9 cellular contexts compared by ENCODE assay signal in the genomic region with DNA sequence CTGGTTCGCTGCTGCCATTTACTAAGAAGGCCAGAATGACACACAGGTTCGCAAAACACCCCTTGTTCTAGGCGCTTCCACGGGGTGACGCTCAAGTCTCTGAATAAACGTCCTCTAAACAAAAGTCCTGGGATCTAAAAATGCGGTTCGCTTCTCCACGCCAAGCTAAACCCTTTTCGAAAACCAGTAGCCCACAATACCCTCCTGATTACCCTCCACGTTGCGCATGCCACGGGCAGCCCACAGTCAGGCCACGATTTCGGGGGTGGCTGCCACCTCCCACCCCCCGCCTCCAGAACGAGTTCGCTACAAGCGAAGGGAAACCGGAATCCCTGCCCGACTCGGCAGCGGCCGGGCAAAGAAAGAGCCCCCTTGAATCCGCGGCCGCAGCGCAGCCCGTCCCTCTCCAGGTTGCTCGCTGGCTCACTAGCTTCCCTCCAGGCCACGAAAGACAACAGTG. TPM values are rescaled to one million over a fixed set of nuclear protein-coding genes. Genes with fewer than 3 reads are reported as not detected.
DNase-seq lines count a peak whose midpoint lies in the region; ATAC-seq and TF ChIP-seq lines count a peak whose summit lies in the region.
"Had no signal": no experiment of that assay in that cellular context is flagged by ENCODE, and none has a peak within 500 bp of the region (broad histone marks: within the 10 kb centered on the region; RNA-seq: fewer than 3 reads in every experiment).

No MANE protein-coding gene starts in this region.

- peak; percentile 9 for ATAC-seq in GM21825 (IDR thresholded peaks at IDR 0.05; ENCODE audit: unreplicated experiment)
- ATAC-seq in naive thymus-derived CD8-positive, alpha-beta T cell, result peak; percentile 23 to 38
- peak; percentile 38 for ATAC-seq in thoracic aorta (ENCODE audit: insufficient number of reproducible peaks, low FRiP score, low read depth)

- peak; percentile 9 for DNase-seq in GM04504 (ENCODE audit: low read depth)
- peak; percentile 42 for DNase-seq in MV-4-11 (lab: John Stamatoyannopoulos, UW)
- DNase-seq in activated CD8-positive, alpha-beta memory T cell treated with anti-CD3 and anti-CD28 coated beads, Interleukin-2, amount 50 U/mL, for 48 hours, result peak; percentile 70
- peak in 9 of 10 donors; percentile 7 to 64 (median 26) for DNase-seq in naive thymus-derived CD8-positive, alpha-beta T cell
- DNase-seq in thoracic aorta (ENCODE audit: low spot score), result no peak
- DNase-seq in epidermal melanocyte (ENCODE audit: insufficient read length, low spot score), result no peak

- H3K27me3 Mint-ChIP-seq in naive thymus-derived CD8-positive, alpha-beta T cell, result no peaks in the 10 kb centered on the region

- H3K4me1 ChIP-seq in esophagus (ENCODE audit: control insufficient read depth in 2 of 2, insufficient read depth in 2 of 2, low read length in 1 of 2) (no peaks in the 10 kb centered on the region), thoracic aorta (ENCODE audit: control insufficient read depth in 1 of 2, low read depth in 2 of 2) (peaks cover 3 to 20% of the 10 kb centered on the region in 2 donors)

- TF ChIP-seq CTCF in thoracic aorta (IDR thresholded peaks at IDR 0.05), result no peak

- H3K9me3 ChIP-seq in esophagus (ENCODE audit: control insufficient read depth in 2 of 2, insufficient read depth in 1 of 2, low read depth in 1 of 2, low read length in 1 of 2) (no peaks in the 10 kb centered on the region), thoracic aorta (no peaks in the 10 kb centered on the region)

- H3K27me3 ChIP-seq in esophagus (ENCODE audit: control insufficient read depth in 1 of 2, insufficient read depth in 2 of 2, low read length in 2 of 2) (peaks cover 0 to 3% of the 10 kb centered on the region in 2 donors), thoracic aorta (replicated peaks; ENCODE audit: insufficient read depth) (no peaks in the 10 kb centered on the region)

- H3K27ac ChIP-seq in esophagus (ENCODE audit: low read depth in 2 of 2, low read length in 1 of 2) (peak overlapping the region; percentile 90 to 92), thoracic aorta (peak overlapping the region; percentile 86 to 96)

- H3K9me3 Mint-ChIP-seq in naive thymus-derived CD8-positive, alpha-beta T cell, result no peaks in the 10 kb centered on the region

- H3K4me3 ChIP-seq in esophagus (ENCODE audit: low read depth in 1 of 2, low read length in 2 of 2), result peak overlapping the region; percentile 70 to 73
- H3K4me3 ChIP-seq in thoracic aorta, result peak overlapping the region; percentile 89

- peak overlapping the region; percentile 94 to 98 (median 97) for H3K27ac Mint-ChIP-seq in naive thymus-derived CD8-positive, alpha-beta T cell

- H3K36me3 ChIP-seq in esophagus (ENCODE audit: control insufficient read depth in 2 of 2, insufficient read depth in 2 of 2, low read length in 1 of 2), result no peaks in the 10 kb centered on the region
- peaks cover 8% of the 10 kb centered on the region for H3K36me3 ChIP-seq in thoracic aorta

- WGBS in esophagus, 2 donors, result 1 to 28% methylated on average over 31 of the region's 31 CpGs

- peaks cover 0 to 40% (median 4%) of the 10 kb centered on the region in 3 donors for H3K36me3 Mint-ChIP-seq in naive thymus-derived CD8-positive, alpha-beta T cell

- peak overlapping the region; percentile 92 to 97 (median 95) for H3K4me3 Mint-ChIP-seq in naive thymus-derived CD8-positive, alpha-beta T cell

- H3K4me1 Mint-ChIP-seq in naive thymus-derived CD8-positive, alpha-beta T cell, result peaks cover 0 to 48% (median 30%) of the 10 kb centered on the region in 4 donors

- POLR2A ChIA-PET in naive thymus-derived CD8-positive, alpha-beta T cell (lab: Charles Lee), result interaction anchor here (0.5 to 3.1 kb wide), 20 partner anchors 9 to 308 kb away, joined by 3 to 43 read pairs (median 4); a partner anchor contains a TSS

RNA-seq across cellular contexts. Expression of a gene that starts 0.4 kb away (rescaled TPM):
- polyA plus RNA-seq in esophagus, result 1,000 to 10,000 TPM; 4,646 to 5,407 TPM
- 1,000 to 10,000 TPM; 3,863 to 3,911 TPM for total RNA-seq in naive thymus-derived CD8-positive, alpha-beta T cell
- 1,000 to 10,000 TPM; 4,465 to 5,898 (median 5,767) TPM for polyA plus RNA-seq in naive thymus-derived CD8-positive, alpha-beta T cell
- 1,000 to 10,000 TPM in 1 of 2 donors, 100 to 1,000 TPM in 1; 889 to 1,700 TPM for total RNA-seq in thoracic aorta

RNA-seq across cellular contexts. Expression of a gene that starts 32.6 kb away (rescaled TPM):
- polyA plus RNA-seq in esophagus, result under 1 TPM; 0.14 to 0.18 TPM
- total RNA-seq in naive thymus-derived CD8-positive, alpha-beta T cell, result 1 to 10 TPM; 1.2 to 2.0 TPM
- polyA plus RNA-seq in naive thymus-derived CD8-positive, alpha-beta T cell, result 1 to 10 TPM in 1 of 3 donors, under 1 TPM in 2; 0.43 to 1.1 (median 0.47) TPM
- not detected for total RNA-seq in thoracic aorta
- total RNA-seq: glomerular endothelial cell had no signal

Comparison
In these comparisons a context has a peak if more than half of its experiments do, and no peak if none do; other contexts are left out.
1. DNase-seq: peak in GM04504 (single experiment), MV-4-11 (single experiment), activated CD8-positive, alpha-beta memory T cell treated with anti-CD3 and anti-CD28 coated beads, Interleukin-2, amount 50 U/mL, for 48 hours (single experiment) and naive thymus-derived CD8-positive, alpha-beta T cell (9 of 10); none in thoracic aorta (single experiment) and epidermal melanocyte (single experiment).
2. Peak in every context shown above with its lines, with median percentiles within 50 percentile points of each other: ATAC-seq.